ENCODE assay signal across 8 cellular contexts in genomic region chr1:156319664-156320063, GRCh38.
DNase-seq lines count a peak whose midpoint lies in the region; ATAC-seq and TF ChIP-seq lines count a peak whose summit lies in the region.

No MANE protein-coding gene starts in this region.

- TF ChIP-seq CTCF in AG09309 (IDR thresholded peaks at IDR 0.05; ENCODE audit: control insufficient read depth, insufficient read depth, low read depth, low read length, missing control alignments), result peak; percentile 52
- TF ChIP-seq CTCF in GM12875 (IDR thresholded peaks at IDR 0.05; ENCODE audit: borderline replicate concordance, insufficient read depth, low read depth, low read length), result peak; percentile 26; the same call in 1 of the 2 replicates

- ATAC-seq in GM19463 (IDR thresholded peaks at IDR 0.05; ENCODE audit: unreplicated experiment) (no peak), GM21529 (IDR thresholded peaks at IDR 0.05; ENCODE audit: unreplicated experiment) (no peak), HG02981 (IDR thresholded peaks at IDR 0.05; ENCODE audit: unreplicated experiment) (no peak)

- DNase-seq in AG09309 (ENCODE audit: low read depth), result no peak
- DNase-seq in SW480 (ENCODE audit: low spot score), result peak; percentile 46
- peak; percentile 37 for DNase-seq in hepatic stellate cell (ENCODE audit: low spot score)
- DNase-seq in ecto neural progenitor cell (ENCODE audit: low spot score), result no peak

- H3K4me3 ChIP-seq in AG09309 (ENCODE audit: control insufficient read depth, low read depth, low read length) (no peak overlapping the region), GM12875 (ENCODE audit: low read depth, low read length) (no peak overlapping the region)

Comparison
In these comparisons a context has a peak if more than half of its experiments do, and no peak if none do; other contexts are left out.
1. DNase-seq: peak in SW480 (single experiment) and hepatic stellate cell (single experiment); none in AG09309 (single experiment) and ecto neural progenitor cell (single experiment).